In the genomic region with DNA sequence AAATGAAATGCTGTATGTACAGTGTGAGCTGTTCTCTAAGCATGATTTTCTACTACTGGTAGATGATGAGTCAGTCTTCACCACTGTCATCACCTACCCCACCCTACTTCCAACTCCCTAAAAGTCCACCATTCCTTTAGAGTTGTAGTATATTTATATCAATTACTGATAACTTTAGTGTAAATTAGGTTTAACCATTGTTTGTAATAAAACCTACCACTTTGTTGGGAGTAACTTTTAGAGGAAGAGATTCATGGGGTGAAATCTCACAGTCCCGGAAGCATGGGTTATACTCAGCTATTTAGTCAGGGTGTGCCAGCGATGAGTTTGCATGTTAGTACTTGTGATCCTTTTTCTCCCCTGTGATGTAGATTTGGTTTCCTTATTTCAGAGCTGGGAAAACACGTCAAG, we compare ENCODE assay signal across 13 cellular contexts. TPM values are rescaled to one million over a fixed set of nuclear protein-coding genes. Genes with fewer than 3 reads are reported as not detected.
A peak's percentile ranks its signal among the peaks of the same experiment; 100 is the strongest.
DNase-seq lines count a peak whose midpoint lies in the region; ATAC-seq and TF ChIP-seq lines count a peak whose summit lies in the region.
"Had no signal": no experiment of that assay in that cellular context is flagged by ENCODE, and none has a peak within 500 bp of the region (broad histone marks: within the 10 kb centered on the region; RNA-seq: fewer than 3 reads in every experiment).

No MANE protein-coding gene starts in this region.

- no peaks in the 10 kb centered on the region for H3K9me3 ChIP-seq in AG04450 (ENCODE audit: control insufficient read depth, insufficient read depth, low read length)

- H3K27ac ChIP-seq in AG04450 (ENCODE audit: low read depth, low read length) = peak overlapping the region; percentile 33

- peaks cover 43% of the 10 kb centered on the region for H3K36me3 Mint-ChIP-seq in mesothelial cell of epicardium
- peaks cover 9 to 27% of the 10 kb centered on the region in 2 donors for H3K36me3 Mint-ChIP-seq in activated T-cell treated with anti-CD3 and anti-CD28 coated beads, Interleukin-2, amount 50 U/mL, for 72 hours (ENCODE audit: insufficient read depth in 2 of 2)

- no peaks in the 10 kb centered on the region for H3K27me3 Mint-ChIP-seq in mesothelial cell of epicardium (ENCODE audit: low read depth)
- no peaks in the 10 kb centered on the region for H3K27me3 Mint-ChIP-seq in activated T-cell treated with anti-CD3 and anti-CD28 coated beads, Interleukin-2, amount 50 U/mL, for 72 hours (ENCODE audit: low read depth)
- H3K27me3 Mint-ChIP-seq: activated CD8-positive, alpha-beta memory T cell treated with anti-CD3 and anti-CD28 coated beads, Interleukin-2, amount 10 ng/mL, durations not matched to agents 7 days and 5 days had no signal

- H3K9me3 Mint-ChIP-seq in mesothelial cell of epicardium = no peaks in the 10 kb centered on the region
- H3K9me3 Mint-ChIP-seq in activated T-cell treated with anti-CD3 and anti-CD28 coated beads, Interleukin-2, amount 50 U/mL, for 72 hours = no peaks in the 10 kb centered on the region
- H3K9me3 Mint-ChIP-seq: nephron progenitor cell had no signal

- no peak for DNase-seq in AG04450 (ENCODE audit: low read depth, low spot score)
- DNase-seq in HT1080 (ENCODE audit: low read depth) = peak; percentile 78
- DNase-seq in cardiac fibroblast (ENCODE audit: low read depth in 2 of 2) = peak; percentile 60 to 81
- no peak for DNase-seq in mesothelial cell of epicardium (ENCODE audit: low spot score in 2 of 2, unreplicated experiment in 2 of 2)
- no peak for DNase-seq in stimulated activated CD4-positive, alpha-beta T cell treated with anti-CD3 and anti-CD28 coated beads, Interleukin-12 subunit alpha, Interleukin-12 subunit beta, amount 100 ng/mL, for 4 hours
- no peak for DNase-seq in NCI-H345 (lab: John Stamatoyannopoulos, UW)
- DNase-seq in activated T-cell treated with anti-CD3 and anti-CD28 coated beads, Interleukin-2, amount 50 U/mL, for 72 hours = no peak
- DNase-seq in NK-92 (lab: John Stamatoyannopoulos, UW; ENCODE audit: unreplicated experiment) = no peak
- DNase-seq: activated CD8-positive, alpha-beta memory T cell treated with anti-CD3 and anti-CD28 coated beads, Interleukin-2, amount 10 ng/mL, durations not matched to agents 7 days and 5 days; aorta; kidney glomerular epithelial cell; nephron progenitor cell; RPMI8226 had no signal

- H3K4me3 ChIP-seq in AG04450 (ENCODE audit: low read depth, low read length) (no peak overlapping the region), cardiac fibroblast (replicated peaks in 1 of 2; ENCODE audit: low read depth in 2 of 2, low read length in 2 of 2) (no peak overlapping the region)

- TF ChIP-seq CTCF in AG04450 (IDR thresholded peaks at IDR 0.05; ENCODE audit: low read depth, low read length) (no peak), cardiac fibroblast (IDR thresholded peaks at IDR 0.05; ENCODE audit: low read depth, low read length) (no peak), mesothelial cell of epicardium (IDR thresholded peaks at IDR 0.05; ENCODE audit: unreplicated experiment) (no peak)

- POLR2A ChIA-PET in AG04450 (lab: Yijun Ruan, JAX) = interaction anchor here (1.5 kb wide), 1 partner anchor 17 kb away, joined by 5 read pairs; a partner anchor contains a TSS

- CTCF ChIA-PET in AG04450 (lab: Charles Lee) = interaction anchor here (1.1 kb wide), 1 partner anchor 195 kb away, joined by 3 read pairs; no protein-coding TSS in a partner anchor

- no peaks in the 10 kb centered on the region for H3K27me3 ChIP-seq in AG04450 (ENCODE audit: control insufficient read depth, insufficient read depth, low read length)

- ATAC-seq in activated T-cell treated with anti-CD3 and anti-CD28 coated beads, Interleukin-2, amount 50 U/mL, for 72 hours (replicated peaks in 1 of 2) = no peak
- ATAC-seq: activated CD8-positive, alpha-beta memory T cell treated with anti-CD3 and anti-CD28 coated beads, Interleukin-2, amount 10 ng/mL, durations not matched to agents 7 days and 5 days had no signal

- H3K4me3 Mint-ChIP-seq in mesothelial cell of epicardium = no peak overlapping the region
- H3K4me3 Mint-ChIP-seq in activated T-cell treated with anti-CD3 and anti-CD28 coated beads, Interleukin-2, amount 50 U/mL, for 72 hours = no peak overlapping the region
- H3K4me3 Mint-ChIP-seq: activated CD8-positive, alpha-beta memory T cell treated with anti-CD3 and anti-CD28 coated beads, Interleukin-2, amount 10 ng/mL, durations not matched to agents 7 days and 5 days; nephron progenitor cell had no signal

- peaks cover 4% of the 10 kb centered on the region for H3K4me1 Mint-ChIP-seq in mesothelial cell of epicardium
- H3K4me1 Mint-ChIP-seq in activated T-cell treated with anti-CD3 and anti-CD28 coated beads, Interleukin-2, amount 50 U/mL, for 72 hours (ENCODE audit: low read depth) = peaks cover 13% of the 10 kb centered on the region
- H3K4me1 Mint-ChIP-seq: nephron progenitor cell had no signal

- H3K27ac Mint-ChIP-seq in mesothelial cell of epicardium = peak overlapping the region; percentile 53
- no peak overlapping the region for H3K27ac Mint-ChIP-seq in activated T-cell treated with anti-CD3 and anti-CD28 coated beads, Interleukin-2, amount 50 U/mL, for 72 hours
- H3K27ac Mint-ChIP-seq: activated CD8-positive, alpha-beta memory T cell treated with anti-CD3 and anti-CD28 coated beads, Interleukin-2, amount 10 ng/mL, durations not matched to agents 7 days and 5 days; nephron progenitor cell had no signal

RNA-seq across cellular contexts. Expression of a gene that starts 17.1 kb away (rescaled TPM):
- polyA plus RNA-seq in AG04450 (2011; rRNA removed) = 20.7 and 31.6 TPM in 2 replicates
- 16.9 and 25.5 TPM in 2 replicates for polyA minus RNA-seq in AG04450 (2011; rRNA and poly(A)+ RNA removed)
- total RNA-seq in HT1080 (2014; rRNA removed; shearing (Covaris generic)) = 18.4 and 21.0 TPM in 2 replicates
- polyA plus RNA-seq in HT1080 (2015; cell fraction: cytosol; rRNA removed) = 15.0 and 20.3 TPM in 2 replicates
- polyA plus RNA-seq in HT1080 (2015; cell fraction: nucleus; rRNA removed) = 34.3 and 35.3 TPM in 2 replicates
- 32.6 to 35.2 TPM (median 33.0 TPM) in 3 replicates for total RNA-seq in mesothelial cell of epicardium
- total RNA-seq in activated T-cell treated with anti-CD3 and anti-CD28 coated beads, Interleukin-2, amount 50 U/mL, for 72 hours = 10 to 100 TPM; 30.2 to 32.7 TPM

RNA-seq across cellular contexts. Expression of a gene that starts 48.1 kb away (rescaled TPM):
- polyA plus RNA-seq in AG04450 (2011; rRNA removed) = 3.5 and 3.7 TPM in 2 replicates
- polyA minus RNA-seq in AG04450 (2011; rRNA and poly(A)+ RNA removed) = 4.5 and 5.0 TPM in 2 replicates
- total RNA-seq in HT1080 (2014; rRNA removed; shearing (Covaris generic)) = 10.6 and 13.0 TPM in 2 replicates
- polyA plus RNA-seq in HT1080 (2015; cell fraction: cytosol; rRNA removed) = 14.8 and 17.0 TPM in 2 replicates
- 16.3 and 16.6 TPM in 2 replicates for polyA plus RNA-seq in HT1080 (2015; cell fraction: nucleus; rRNA removed)
- 8.2 to 10.3 TPM (median 9.2 TPM) in 3 replicates for total RNA-seq in mesothelial cell of epicardium
- total RNA-seq in activated T-cell treated with anti-CD3 and anti-CD28 coated beads, Interleukin-2, amount 50 U/mL, for 72 hours = 10 to 100 TPM; 26.0 to 35.1 TPM

Comparison
In these comparisons a context has a peak if more than half of its experiments do, and no peak if none do; other contexts are left out.
1. DNase-seq: peak in HT1080 (single experiment) and cardiac fibroblast (2 of 2); none in AG04450 (single experiment), mesothelial cell of epicardium (0 of 2), stimulated activated CD4-positive, alpha-beta T cell treated with anti-CD3 and anti-CD28 coated beads, Interleukin-12 subunit alpha, Interleukin-12 subunit beta, amount 100 ng/mL, for 4 hours (single experiment), NCI-H345 (single experiment), activated T-cell treated with anti-CD3 and anti-CD28 coated beads, Interleukin-2, amount 50 U/mL, for 72 hours (0 of 2) and NK-92 (single experiment).